ENCODE assay signal across 24 cellular contexts in genomic region chr2:100240386-100240785, GRCh38.
"Had no signal": no experiment of that assay in that cellular context is flagged by ENCODE, and none has a peak within 500 bp of the region (broad histone marks: within the 10 kb centered on the region; RNA-seq: fewer than 3 reads in every experiment).

No MANE protein-coding gene starts in this region.

- H3K9me3 Mint-ChIP-seq: activated naive CD4-positive, alpha-beta T cell treated with anti-CD3 and anti-CD28 coated beads, Interleukin-2, amount 50 U/mL, for 72 hours; activated naive CD8-positive, alpha-beta T cell treated with anti-CD3 and anti-CD28 coated beads, Interleukin-2, amount 50 U/mL, for 24 hours; WTC11 had no signal

- DNase-seq: activated CD4-positive, alpha-beta T cell treated with anti-CD3 and anti-CD28 coated beads for 48 hours; activated CD4-positive, alpha-beta T cell treated with anti-CD3 and anti-CD28 coated beads, Interleukin-2, amount 50 U/mL, for 4 hours; activated CD4-positive, CD25-positive, alpha-beta regulatory T cell treated with anti-CD3 and anti-CD28 coated beads, Interleukin-2, amount 50 U/mL, for 72 hours; activated CD8-positive, alpha-beta T cell treated with anti-CD3 and anti-CD28 coated beads, Interleukin-2, amount 10 ng/mL, durations not matched to agents 7 days and 5 days; activated naive CD8-positive, alpha-beta T cell treated with anti-CD3 and anti-CD28 coated beads, Interleukin-2, amount 50 U/mL, for 24 hours; activated T-cell treated with anti-CD3 and anti-CD28 coated beads, Interleukin-2, amount 50 U/mL, for 1 hour; amygdala; Kasumi-1; KBM-7; NCI-H1417; NCI-H1694; NCI-H2029; NCI-H2107; NCI-H2171 treated with DMSO at 0.1 percent for 48 hours; NCI-H226; NCI-H82; NK-92 treated with Interleukin-12 subunit alpha and Interleukin-12 subunit beta, amount 100 ng/mL, for 24 hours; OCI-M1; RPMI8226; T-helper 1 cell had no signal

- H3K27me3 Mint-ChIP-seq: activated naive CD8-positive, alpha-beta T cell treated with anti-CD3 and anti-CD28 coated beads, Interleukin-2, amount 50 U/mL, for 24 hours had no signal

- H3K27ac Mint-ChIP-seq: activated CD8-positive, alpha-beta T cell treated with anti-CD3 and anti-CD28 coated beads, Interleukin-2, amount 10 ng/mL, durations not matched to agents 7 days and 5 days; activated naive CD4-positive, alpha-beta T cell treated with anti-CD3 and anti-CD28 coated beads, Interleukin-2, amount 50 U/mL, for 72 hours; activated naive CD8-positive, alpha-beta T cell treated with anti-CD3 and anti-CD28 coated beads, Interleukin-2, amount 50 U/mL, for 24 hours; WTC11 had no signal

- H3K36me3 Mint-ChIP-seq: activated naive CD4-positive, alpha-beta T cell treated with anti-CD3 and anti-CD28 coated beads, Interleukin-2, amount 50 U/mL, for 72 hours; brain; WTC11 had no signal

- H3K27ac ChIP-seq: SK-N-MC had no signal

- H3K4me3 Mint-ChIP-seq: activated CD8-positive, alpha-beta T cell treated with anti-CD3 and anti-CD28 coated beads, Interleukin-2, amount 10 ng/mL, durations not matched to agents 7 days and 5 days; activated naive CD8-positive, alpha-beta T cell treated with anti-CD3 and anti-CD28 coated beads, Interleukin-2, amount 50 U/mL, for 24 hours; brain; WTC11 had no signal

- H3K4me3 ChIP-seq: SK-N-MC had no signal
